ENCODE assay signal across 9 cellular contexts in genomic region chr19:50252111-50252886, GRCh38. TPM values are rescaled to one million over a fixed set of nuclear protein-coding genes. Genes with fewer than 3 reads are reported as not detected.
DNase-seq lines count a peak whose midpoint lies in the region; ATAC-seq and TF ChIP-seq lines count a peak whose summit lies in the region.
"Had no signal": no experiment of that assay in that cellular context is flagged by ENCODE, and none has a peak within 500 bp of the region (broad histone marks: within the 10 kb centered on the region; RNA-seq: fewer than 3 reads in every experiment).

No MANE protein-coding gene starts in this region.

- peak; percentile 76 for TF ChIP-seq CTCF in GM13977 (IDR thresholded peaks at IDR 0.05; ENCODE audit: extremely low read depth, insufficient read depth, missing control alignments)
- peak; percentile 94 for TF ChIP-seq CTCF in PC-3 (conservative IDR thresholded peaks at IDR 0.05; ENCODE audit: low read depth, low read length)
- peak in 2 of 3 donors; percentile 45 to 58 for TF ChIP-seq CTCF in breast epithelium (IDR thresholded peaks at IDR 0.05)
- peak; percentile 56 for TF ChIP-seq CTCF in natural killer cell (IDR thresholded peaks at IDR 0.05)
- TF ChIP-seq CTCF in sigmoid colon (IDR thresholded peaks at IDR 0.05) = no peak

- in situ Hi-C loops in GM13977 (cut with MboI; ENCODE audit: low pct_unique_long_range_greater_than_20kb, low sequenced_read_pairs, unreplicated experiment) = no loop called here

- no peaks in the 10 kb centered on the region for H3K9me3 ChIP-seq in PC-3 (ENCODE audit: low read length)
- peaks cover 6 to 12% of the 10 kb centered on the region in 2 donors for H3K9me3 ChIP-seq in breast epithelium
- H3K9me3 ChIP-seq in sigmoid colon = peaks cover 4 to 17% (median 13%) of the 10 kb centered on the region in 4 donors

- H3K4me2 ChIP-seq in PC-3 (ENCODE audit: low read length) = no peak overlapping the region

- H2AFZ ChIP-seq in PC-3 (ENCODE audit: low read length) = no peak overlapping the region

- no peaks in the 10 kb centered on the region for H3K79me2 ChIP-seq in PC-3 (ENCODE audit: low read length)

- no peaks in the 10 kb centered on the region for H3F3A ChIP-seq in PC-3 (ENCODE audit: low read length, unreplicated experiment)

- peaks cover 6% of the 10 kb centered on the region for H3K36me3 Mint-ChIP-seq in natural killer cell

- no peak for TF ChIP-seq POLR2A in breast epithelium (IDR thresholded peaks at IDR 0.05)
- TF ChIP-seq POLR2A in sigmoid colon (IDR thresholded peaks at IDR 0.05) = no peak

- H3K27me3 ChIP-seq in PC-3 (ENCODE audit: low read length) = no peaks in the 10 kb centered on the region
- no peaks in the 10 kb centered on the region for H3K27me3 ChIP-seq in breast epithelium
- H3K27me3 ChIP-seq in sigmoid colon = peaks cover 0 to 11% (median 0%) of the 10 kb centered on the region in 3 donors

- no peaks in the 10 kb centered on the region for H3K4me1 Mint-ChIP-seq in natural killer cell
- H3K4me1 Mint-ChIP-seq: naive thymus-derived CD8-positive, alpha-beta T cell had no signal

- H3K27ac Mint-ChIP-seq in natural killer cell = no peak overlapping the region
- H3K27ac Mint-ChIP-seq: T-helper 1 cell treated with Interleukin-12 subunit alpha and Interleukin-12 subunit beta and Interleukin-4 antibody, amounts not matched to agents 30 μg/mL and 1 μg/mL, for 36 hours had no signal

- no peaks in the 10 kb centered on the region for H3K9me2 ChIP-seq in PC-3 (replicated peaks; ENCODE audit: low read length)

- H3K27me3 Mint-ChIP-seq in natural killer cell (ENCODE audit: low read depth in 2 of 2) = peaks cover 0 to 12% of the 10 kb centered on the region in 2 donors

- no peak for TF ChIP-seq EP300 in sigmoid colon (IDR thresholded peaks at IDR 0.05)

- 92 to 95% methylated on average over 23 of the region's 23 CpGs for WGBS in sigmoid colon, 2 donors

- peaks cover 21% of the 10 kb centered on the region for H3K36me3 ChIP-seq in PC-3 (ENCODE audit: low read depth, low read length)
- no peaks in the 10 kb centered on the region for H3K36me3 ChIP-seq in breast epithelium
- H3K36me3 ChIP-seq in sigmoid colon = no peaks in the 10 kb centered on the region

- H4K20me1 ChIP-seq in PC-3 (ENCODE audit: low read length) = no peaks in the 10 kb centered on the region

- intact Hi-C loops in PC-3 (cut with micrococcal nuclease) (loop anchor here (1.0 to 5.0 kb wide), 3 partner anchors 50 to 105 kb away; partner anchors contain the start of gene KCNC3), breast epithelium (cut with DNase I; ENCODE audit: low total_unique reads) (loop anchor here (1.0 kb wide), 1 partner anchor 45 kb away; no protein-coding TSS in a partner anchor), natural killer cell (cut with micrococcal nuclease) (no loop called here), sigmoid colon (cut with DNase I) (no loop called here)

- H3K9me3 Mint-ChIP-seq in natural killer cell = peaks cover 3 to 5% of the 10 kb centered on the region in 2 donors

- ATAC-seq in PC-3 = peak; percentile 87
- ATAC-seq in natural killer cell = no peak
- ATAC-seq in HG02981 (IDR thresholded peaks at IDR 0.05; ENCODE audit: unreplicated experiment) = no peak
- no peak for ATAC-seq in HG02885 (IDR thresholded peaks at IDR 0.05; ENCODE audit: poor library complexity, unreplicated experiment)
- ATAC-seq: naive thymus-derived CD8-positive, alpha-beta T cell had no signal

- H3K4me3 Mint-ChIP-seq in natural killer cell = no peak overlapping the region
- H3K4me3 Mint-ChIP-seq: T-helper 1 cell treated with Interleukin-12 subunit alpha and Interleukin-12 subunit beta and Interleukin-4 antibody, amounts not matched to agents 30 μg/mL and 1 μg/mL, for 36 hours had no signal

- H3K4me1 ChIP-seq in PC-3 (ENCODE audit: insufficient read depth, low read length) = no peaks in the 10 kb centered on the region
- H3K4me1 ChIP-seq in breast epithelium = no peaks in the 10 kb centered on the region
- no peaks in the 10 kb centered on the region for H3K4me1 ChIP-seq in sigmoid colon

- no TSS peak for BruUV-seq in PC-3 (replicated peaks; lab: Mats Ljungman, UMichigan)

- H3K27ac ChIP-seq in PC-3 (ENCODE audit: low read length) (no peak overlapping the region), breast epithelium (no peak overlapping the region), sigmoid colon (no peak overlapping the region)

- DNase-seq in GM13977 (ENCODE audit: low spot score) (no peak), PC-3 (peak; percentile 72), breast epithelium (ENCODE audit: low spot score in 2 of 2) (no peak), natural killer cell (no peak), sigmoid colon (no peak)

- H3K4me3 ChIP-seq in PC-3 (ENCODE audit: low read length) = no peak overlapping the region
- H3K4me3 ChIP-seq in breast epithelium = no peak overlapping the region
- H3K4me3 ChIP-seq in sigmoid colon = no peak overlapping the region

- POLR2A ChIA-PET in PC-3 (lab: Charles Lee; ENCODE audit: unreplicated experiment) = interaction anchor here (0.5 kb wide), 1 partner anchor 76 kb away, joined by 5 read pairs; no protein-coding TSS in a partner anchor

- H3K9ac ChIP-seq in PC-3 (ENCODE audit: low read length) = no peak overlapping the region

- CTCF ChIA-PET in PC-3 (lab: Charles Lee) = interaction anchor here (0.6 to 1.2 kb wide), 9 partner anchors 8 to 117 kb away, joined by 4 to 35 read pairs (median 4); partner anchors contain the start of genes KCNC3 and MYH14

RNA-seq across cellular contexts. Expression of gene MYH14, which starts 48.9 kb away (rescaled TPM):
- total RNA-seq in PC-3 (2014; rRNA removed) = 20.2 and 28.5 TPM in 2 replicates
- total RNA-seq in breast epithelium = 10 to 100 TPM; 16.6 to 24.7 (median 19.3) TPM
- total RNA-seq in natural killer cell = not detected
- total RNA-seq in sigmoid colon = 1 to 10 TPM in 2 of 4 donors, under 1 TPM in 2; 0.16 to 3.9 (median 1.3) TPM
- polyA plus RNA-seq in sigmoid colon = 100 to 1,000 TPM in 2 of 3 donors, 10 to 100 TPM in 1; 92.5 to 479 (median 235) TPM
- total RNA-seq: naive thymus-derived CD8-positive, alpha-beta T cell had no signal
- polyA plus RNA-seq: naive thymus-derived CD8-positive, alpha-beta T cell had no signal

Comparison
In these comparisons a context has a peak if more than half of its experiments do, and no peak if none do; other contexts are left out.
1. CTCF ChIP-seq: peak in GM13977 (single experiment), PC-3 (single experiment), breast epithelium (2 of 3) and natural killer cell (single experiment); none in sigmoid colon (0 of 4).
2. intact Hi-C loops: an anchor here in PC-3 (1.0 to 5.0 kb wide) and breast epithelium (1.0 kb wide); none called in natural killer cell and sigmoid colon.